ENCODE assay signal across 33 cellular contexts in genomic region chr4:174749091-174749490, GRCh38.
DNase-seq lines count a peak whose midpoint lies in the region; ATAC-seq and TF ChIP-seq lines count a peak whose summit lies in the region.
"Had no signal": no experiment of that assay in that cellular context is flagged by ENCODE, and none has a peak within 500 bp of the region (broad histone marks: within the 10 kb centered on the region; RNA-seq: fewer than 3 reads in every experiment).

No MANE protein-coding gene starts in this region.

- intact Hi-C loops in CD14-positive monocyte (cut with micrococcal nuclease), result no loop called here

- peaks cover 0 to 4% (median 0%) of the 10 kb centered on the region in 3 donors for H3K27me3 Mint-ChIP-seq in CD14-positive monocyte (ENCODE audit: low read depth in 3 of 3)
- peaks cover 0 to 20% (median 0%) of the 10 kb centered on the region in 5 donors for H3K27me3 Mint-ChIP-seq in naive thymus-derived CD8-positive, alpha-beta T cell
- H3K27me3 Mint-ChIP-seq: activated CD4-positive, alpha-beta T cell treated with anti-CD3 and anti-CD28 coated beads, Interleukin-2, amount 10 ng/mL, durations not matched to agents 24 days and 14 days; activated naive CD8-positive, alpha-beta T cell; CD8-positive, alpha-beta memory T cell; central memory CD8-positive, alpha-beta T cell; IgD-negative memory B cell; memory B cell; stimulated activated naive CD8-positive, alpha-beta T cell treated with anti-CD3 and anti-CD28 coated beads, Interleukin-15, amount 100 ng/mL, for 72 hours had no signal

- peaks cover 2 to 5% (median 2%) of the 10 kb centered on the region in 7 donors for H3K9me3 Mint-ChIP-seq in CD14-positive monocyte
- peaks cover 3 to 21% (median 8%) of the 10 kb centered on the region in 9 donors for H3K9me3 Mint-ChIP-seq in naive thymus-derived CD8-positive, alpha-beta T cell
- H3K9me3 Mint-ChIP-seq: activated CD4-positive, alpha-beta T cell treated with anti-CD3 and anti-CD28 coated beads, Interleukin-2, amount 10 ng/mL, durations not matched to agents 24 days and 14 days had no signal

- DNase-seq in AG10803 (ENCODE audit: low read depth) (peak; percentile 6), LHCN-M2 (ENCODE audit: low read depth) (peak; percentile 16), choroid plexus epithelial cell (ENCODE audit: low read depth) (peak; percentile 4), iris pigment epithelial cell (ENCODE audit: low read depth) (peak; percentile 21), CD14-positive monocyte (ENCODE audit: low spot score) (no peak)
- DNase-seq in naive thymus-derived CD8-positive, alpha-beta T cell, result no peak
- DNase-seq in stimulated activated CD4-positive, alpha-beta T cell treated with anti-CD3 and anti-CD28 coated beads, Interleukin-2, amount 100 ng/mL, for 48 hours, result no peak
- DNase-seq: activated CD4-positive, alpha-beta T cell treated with anti-CD3 and anti-CD28 coated beads, Interleukin-2, amount 10 ng/mL, durations not matched to agents 24 days and 14 days; activated effector memory CD4-positive, alpha-beta T cell treated with Interleukin-2 at 50 U/mL for 16 hours; activated T-cell treated with anti-CD3 and anti-CD28 coated beads, Interleukin-2, amount 50 U/mL, for 1 hour; aorta; BE2C; CD8-positive, alpha-beta memory T cell; hypothalamus; immature natural killer cell; NCI-H1092 treated with DMSO at 0.1 percent for 48 hours; NCI-H187 treated with DMSO at 0.1 percent for 48 hours; NCI-H524; NK-92 treated with Interleukin-12 subunit alpha and Interleukin-12 subunit beta, amount 100 ng/mL, for 24 hours; right cardiac atrium; stimulated activated naive CD8-positive, alpha-beta T cell treated with anti-CD3 and anti-CD28 coated beads, Interleukin-15, amount 100 ng/mL, for 72 hours; T-cell had no signal

- no peak for ATAC-seq in naive thymus-derived CD8-positive, alpha-beta T cell
- no peak for ATAC-seq in GM21619 (IDR thresholded peaks at IDR 0.05; ENCODE audit: unreplicated experiment)
- ATAC-seq: GM12878; left lobe of liver; right cardiac atrium; stimulated activated naive CD8-positive, alpha-beta T cell treated with anti-CD3 and anti-CD28 coated beads, Interleukin-15, amount 100 ng/mL, for 72 hours; T-cell had no signal

- POLR2A ChIA-PET in naive thymus-derived CD8-positive, alpha-beta T cell (lab: Charles Lee), result no interaction called here

- no peaks in the 10 kb centered on the region for H3K36me3 Mint-ChIP-seq in CD14-positive monocyte
- H3K36me3 Mint-ChIP-seq in naive thymus-derived CD8-positive, alpha-beta T cell, result peaks cover 0 to 6% (median 0%) of the 10 kb centered on the region in 3 donors
- H3K36me3 Mint-ChIP-seq: activated naive CD8-positive, alpha-beta T cell; CD8-positive, alpha-beta memory T cell; IgD-negative memory B cell; immature natural killer cell; T-cell had no signal

- H3K27ac Mint-ChIP-seq in CD14-positive monocyte, result no peak overlapping the region
- no peak overlapping the region for H3K27ac Mint-ChIP-seq in naive thymus-derived CD8-positive, alpha-beta T cell
- H3K27ac Mint-ChIP-seq: activated CD4-positive, alpha-beta T cell treated with anti-CD3 and anti-CD28 coated beads, Interleukin-2, amount 10 ng/mL, durations not matched to agents 24 days and 14 days; activated naive CD8-positive, alpha-beta T cell; CD8-positive, alpha-beta memory T cell; IgD-negative memory B cell; immature natural killer cell; memory B cell; stimulated activated naive CD8-positive, alpha-beta T cell treated with anti-CD3 and anti-CD28 coated beads, Interleukin-15, amount 100 ng/mL, for 72 hours; T-cell had no signal

- H3K4me3 ChIP-seq in AG10803 (ENCODE audit: low read length) (no peak overlapping the region), choroid plexus epithelial cell (ENCODE audit: low read depth, low read length) (no peak overlapping the region)
- H3K4me3 ChIP-seq: dorsolateral prefrontal cortex, esophagus muscularis mucosa, GM12878, tibial nerve had no signal

- no peaks in the 10 kb centered on the region for H3K4me1 Mint-ChIP-seq in CD14-positive monocyte
- H3K4me1 Mint-ChIP-seq in naive thymus-derived CD8-positive, alpha-beta T cell, result no peaks in the 10 kb centered on the region
- H3K4me1 Mint-ChIP-seq: activated CD4-positive, alpha-beta T cell treated with anti-CD3 and anti-CD28 coated beads, Interleukin-2, amount 10 ng/mL, durations not matched to agents 24 days and 14 days; CD8-positive, alpha-beta memory T cell; central memory CD8-positive, alpha-beta T cell; IgD-negative memory B cell; immature natural killer cell; memory B cell; neural crest cell; stimulated activated naive CD8-positive, alpha-beta T cell treated with anti-CD3 and anti-CD28 coated beads, Interleukin-15, amount 100 ng/mL, for 72 hours; T-cell had no signal

- H3K4me3 Mint-ChIP-seq in CD14-positive monocyte, result no peak overlapping the region
- H3K4me3 Mint-ChIP-seq in naive thymus-derived CD8-positive, alpha-beta T cell, result no peak overlapping the region
- H3K4me3 Mint-ChIP-seq: activated CD4-positive, alpha-beta T cell treated with anti-CD3 and anti-CD28 coated beads, Interleukin-2, amount 10 ng/mL, durations not matched to agents 24 days and 14 days; activated naive CD8-positive, alpha-beta T cell; CD8-positive, alpha-beta memory T cell; central memory CD8-positive, alpha-beta T cell; IgD-negative memory B cell; immature natural killer cell; memory B cell; neural crest cell; stimulated activated naive CD8-positive, alpha-beta T cell treated with anti-CD3 and anti-CD28 coated beads, Interleukin-15, amount 100 ng/mL, for 72 hours; T-cell had no signal

- TF ChIP-seq CTCF in AG10803 (conservative IDR thresholded peaks at IDR 0.05; ENCODE audit: low read length) (no peak), choroid plexus epithelial cell (conservative IDR thresholded peaks at IDR 0.05; ENCODE audit: low read depth, low read length) (no peak), CD14-positive monocyte (IDR thresholded peaks at IDR 0.05) (no peak)

Comparison
In these comparisons a context has a peak if more than half of its experiments do, and no peak if none do; other contexts are left out.
1. DNase-seq: peak in AG10803 (single experiment), LHCN-M2 (single experiment), choroid plexus epithelial cell (single experiment) and iris pigment epithelial cell (single experiment); none in CD14-positive monocyte (single experiment), naive thymus-derived CD8-positive, alpha-beta T cell (0 of 10) and stimulated activated CD4-positive, alpha-beta T cell treated with anti-CD3 and anti-CD28 coated beads, Interleukin-2, amount 100 ng/mL, for 48 hours (0 of 2).